In genomic region chr6:7108196-7108963, GRCh38 we compare ENCODE assay signal across 8 cellular contexts. TPM values are rescaled to one million over a fixed set of nuclear protein-coding genes. Genes with fewer than 3 reads are reported as not detected.
DNase-seq lines count a peak whose midpoint lies in the region; ATAC-seq, FAIRE-seq and TF ChIP-seq lines count a peak whose summit lies in the region.

No MANE protein-coding gene starts in this region.

- POLR2A ChIA-PET in GM12878 (lab: Charles Lee): interaction anchor here (0.6 to 3.0 kb wide), 8 partner anchors 21 to 244 kb away, joined by 3 to 16 read pairs (median 3); no protein-coding TSS in a partner anchor

- no peak for TF ChIP-seq EP300 in GM12878 (IDR thresholded peaks at IDR 0.05; ENCODE audit: borderline replicate concordance in 1 of 2, control insufficient read depth in 1 of 2, low read depth in 2 of 2, low read length in 2 of 2)

- peak overlapping the region; percentile 79 for H2AFZ ChIP-seq in GM12878 (ENCODE audit: control insufficient read depth, low read depth, low read length)

- H3K27ac ChIP-seq in GM12878 (ENCODE audit: control insufficient read depth, insufficient read depth) (peak overlapping the region; percentile 94), skeletal muscle tissue (ENCODE audit: low read depth, low read length) (peak overlapping the region; percentile 85)

- ATAC-seq in HG02938 (IDR thresholded peaks at IDR 0.05; ENCODE audit: unreplicated experiment) (peak; percentile 19), GM12878 (peak; percentile 18)

- BruUV-seq in GM12878 (replicated peaks; lab: Mats Ljungman, UMichigan): no TSS peak

- WGBS in GM12878 (ENCODE audit: insufficient coverage, insufficient replicate concordance, low lambda C conversion rate, missing lambda C conversion rate): under 1% methylated on average over 73 of the region's 94 CpGs

- in situ Hi-C loops in GM12878 (cut with MboI): no loop called here

- H3K4me1 ChIP-seq in GM12878 (ENCODE audit: control insufficient read depth, insufficient read depth, low read length) (peaks cover 9% of the 10 kb centered on the region), iPS-15b (ENCODE audit: control insufficient read depth, insufficient read depth, low read length) (peaks cover 23% of the 10 kb centered on the region), skeletal muscle tissue (ENCODE audit: control insufficient read depth in 3 of 3, insufficient read depth in 3 of 3, low read length in 3 of 3) (peaks cover 22 to 27% (median 23%) of the 10 kb centered on the region in 3 donors)

- H3K4me2 ChIP-seq in GM12878 (ENCODE audit: control insufficient read depth, insufficient read depth): peak overlapping the region; percentile 53

- RAD21 ChIA-PET in GM12878 (lab: Charles Lee; ENCODE audit: unreplicated experiment): interaction anchor here (1.0 to 5.6 kb wide), 8 partner anchors 22 to 134 kb away, joined by 4 to 62 read pairs (median 13); no protein-coding TSS in a partner anchor

- TF ChIP-seq CTCF in GM12878 (IDR thresholded peaks at IDR 0.05 in 2 of 3, conservative IDR thresholded peaks at IDR 0.05 in 1 of 3; ENCODE audit: control insufficient read depth in 2 of 3, extremely low read depth in 1 of 3, insufficient read depth in 1 of 3, low read depth in 3 of 3, low read length in 3 of 3): no peak

- SMC1A ChIA-PET in GM12878 (lab: Charles Lee; ENCODE audit: uncharacterized antibody, unreplicated experiment): interaction anchor here (0.6 to 10.2 kb wide), 8 partner anchors 21 to 319 kb away, joined by 3 to 94 read pairs (median 5); no protein-coding TSS in a partner anchor

- H3K9ac ChIP-seq in GM12878 (ENCODE audit: control insufficient read depth, insufficient read depth, low read length) (peak overlapping the region; percentile 93), iPS-15b (ENCODE audit: low read depth, low read length) (peak overlapping the region; percentile 87), skeletal muscle tissue (ENCODE audit: low read depth in 1 of 3, low read length in 3 of 3) (peak overlapping the region; percentile 87 to 93 (median 87))

- H3K9me3 ChIP-seq in GM12878 (replicated peaks; ENCODE audit: control insufficient read depth, insufficient read depth, low read length) (no peaks in the 10 kb centered on the region), iPS-15b (ENCODE audit: control insufficient read depth, insufficient read depth, low read length) (no peaks in the 10 kb centered on the region), skeletal muscle tissue (ENCODE audit: control insufficient read depth in 3 of 3, low read length in 3 of 3) (no peaks in the 10 kb centered on the region)

- peak; percentile 70 for DNase-seq in ELR (ENCODE audit: low read depth)
- peak; percentile 12 for DNase-seq in T follicular helper cell (ENCODE audit: low read depth)
- no peak for DNase-seq in GM12878 (ENCODE audit: low read depth, low spot score)
- no peak for DNase-seq in KG1 (lab: John Stamatoyannopoulos, UW)
- DNase-seq in COR-L47 (lab: John Stamatoyannopoulos, UW): no peak

- peaks cover 64% of the 10 kb centered on the region for H3K79me2 ChIP-seq in GM12878 (ENCODE audit: control insufficient read depth, insufficient read depth, low read length)

- peak overlapping the region; percentile 97 for H3K4me3 ChIP-seq in GM12878
- H3K4me3 ChIP-seq in iPS-15b (ENCODE audit: low read depth, low read length): peak overlapping the region; percentile 87
- peak overlapping the region; percentile 94 to 99 (median 98) for H3K4me3 ChIP-seq in skeletal muscle tissue (ENCODE audit: low read length in 3 of 3)

- FAIRE-seq in GM12878 (lab: Jason Lieb, UNC): no peak

- CTCF ChIA-PET in GM12878 (lab: Yijun Ruan, JAX): interaction anchor here (0.6 to 3.7 kb wide), 2 partner anchors 29 to 425 kb away, joined by 3 to 18 read pairs; no protein-coding TSS in a partner anchor

- H3K27me3 ChIP-seq in GM12878 (replicated peaks in 1 of 2; ENCODE audit: control insufficient read depth in 2 of 2, insufficient read depth in 2 of 2, low read length in 1 of 2) (no peaks in the 10 kb centered on the region), iPS-15b (ENCODE audit: control insufficient read depth, insufficient read depth, low read length) (peaks cover 27% of the 10 kb centered on the region), skeletal muscle tissue (ENCODE audit: control insufficient read depth in 3 of 3, insufficient read depth in 3 of 3, low read length in 3 of 3) (no peaks in the 10 kb centered on the region)

- H4K20me1 ChIP-seq in GM12878 (ENCODE audit: control insufficient read depth, insufficient read depth): peaks cover 5% of the 10 kb centered on the region

- intact Hi-C loops in GM12878 (cut with micrococcal nuclease; ENCODE audit: unreplicated experiment): loop anchor here (5.0 kb wide), 1 partner anchor 129 kb away; no protein-coding TSS in a partner anchor

- TF ChIP-seq RAD21 in GM12878 (IDR thresholded peaks at IDR 0.05; ENCODE audit: insufficient read depth, low read depth, low read length): no peak

- TF ChIP-seq POLR2A in GM12878 (IDR thresholded peaks at IDR 0.05; ENCODE audit: low read depth, low read length): peak; percentile 21; the same call in 1 of the 2 replicates

- H3K36me3 ChIP-seq in GM12878 (ENCODE audit: control insufficient read depth in 2 of 2, insufficient read depth in 2 of 2, low read length in 1 of 2): no peaks in the 10 kb centered on the region
- no peaks in the 10 kb centered on the region for H3K36me3 ChIP-seq in iPS-15b (ENCODE audit: control insufficient read depth, insufficient read depth, low read length)
- H3K36me3 ChIP-seq in skeletal muscle tissue (ENCODE audit: control insufficient read depth in 3 of 3, insufficient read depth in 3 of 3, low read length in 3 of 3): no peaks in the 10 kb centered on the region

TF ChIP-seq in GM12878, 131 proteins besides CTCF, POLR2A, EP300 and RAD21 (continues in another document):
- TF ChIP-seq IKZF1 (conservative IDR thresholded peaks at IDR 0.05) (peak; percentile 43; the same call in 1 of the 2 replicates), EGR1 (IDR thresholded peaks at IDR 0.05; ENCODE audit: borderline replicate concordance in 1 of 2, low read depth in 2 of 2, low read length in 2 of 2) (0 out of 3 replicates have a peak, but pooled peaks of 1 of the 2 experiments have one; percentile 16), LARP7 (IDR thresholded peaks at IDR 0.05) (0 out of 2 replicates have a peak, but pooled peaks have one; percentile 33), NFXL1 (IDR thresholded peaks at IDR 0.05; ENCODE audit: borderline replicate concordance) (peak; percentile 75; the same call in 1 of the 2 replicates), BCL3 (IDR thresholded peaks at IDR 0.05; ENCODE audit: borderline replicate concordance, insufficient read depth, low read depth, low read length, poor library complexity, severe bottlenecking) (no peak), RBBP5 (conservative IDR thresholded peaks at IDR 0.05) (no peak), BCL11A (IDR thresholded peaks at IDR 0.05; ENCODE audit: low read depth, low read length) (0 out of 2 replicates have a peak, but pooled peaks have one; percentile 5), GATAD2B (conservative IDR thresholded peaks at IDR 0.05; ENCODE audit: low read depth) (0 out of 2 replicates have a peak, but pooled peaks have one; percentile 49), STAT1 (conservative IDR thresholded peaks at IDR 0.05) (no peak), TCF7 (IDR thresholded peaks at IDR 0.05; ENCODE audit: borderline replicate concordance) (no peak), BACH1 (IDR thresholded peaks at IDR 0.05; ENCODE audit: borderline replicate concordance) (0 out of 2 replicates have a peak, but pooled peaks have one; percentile 35), EED (IDR thresholded peaks at IDR 0.05; ENCODE audit: low read depth) (no peak), POLR2AphosphoS5 (IDR thresholded peaks at IDR 0.05; ENCODE audit: low read length) (0 out of 2 replicates have a peak, but pooled peaks have one; percentile 19)

RNA-seq across cellular contexts. Expression of gene RREB1, which starts 0.6 kb away (rescaled TPM):
- total RNA-seq in GM12878 (2013; cell fraction: nucleolus; rRNA removed): 160 and 173 TPM in 2 replicates
- total RNA-seq in GM12878 (2014; rRNA removed): 12.3 and 14.9 TPM in 2 replicates
- total RNA-seq in GM12878 (2014; rRNA removed; fragmentation: Illumina TruSeq; extraction: Trizol): 12.4 and 12.5 TPM in 2 replicates
- 27.3 and 30.3 TPM in 2 replicates for total RNA-seq in GM12878 (2021)
- 5.8 TPM for polyA plus RNA-seq in GM12878 (2011; ENCODE audit: low read depth)
- 2.9 and 3.1 TPM in 2 replicates for polyA plus RNA-seq in GM12878 (2011; rRNA removed)
- 2.9 and 4.9 TPM in 2 replicates for polyA plus RNA-seq in GM12878 (2011; cell fraction: cytosol; rRNA removed)
- 13.5 and 17.6 TPM in 2 replicates for polyA plus RNA-seq in GM12878 (2011; cell fraction: nucleus; rRNA removed)
- polyA plus RNA-seq in GM12878 (2012): 11.1 and 11.2 TPM in 2 replicates
- polyA plus RNA-seq in GM12878 (2014; fragmentation: Illumina TruSeq; extraction: Trizol): 4.4 and 7.2 TPM in 2 replicates
- polyA plus RNA-seq in GM12878 (2014; fragmentation: Nextera tagmentation; extraction: Ambion mirVana): 1 to 10 TPM; 1.9 to 2.1 TPM
- polyA plus RNA-seq in GM12878 (2014; rRNA removed): 9.3 and 11.3 TPM in 2 replicates
- 1 to 10 TPM; 7.9 to 9.9 TPM for polyA plus RNA-seq in GM12878 (2016; fragmentation: Nextera tagmentation; extraction: Ambion mirVana)
- 39.6 and 43.2 TPM in 2 replicates for polyA minus RNA-seq in GM12878 (2011; rRNA and poly(A)+ RNA removed)
- 10.9 and 14.4 TPM in 2 replicates for polyA minus RNA-seq in GM12878 (2011; cell fraction: cytosol; rRNA and poly(A)+ RNA removed)
- 39.0 and 65.1 TPM in 2 replicates for polyA minus RNA-seq in GM12878 (2011; cell fraction: nucleus; rRNA and poly(A)+ RNA removed)
- total RNA-seq in skeletal muscle tissue: 22.4 TPM

Comparison
In these comparisons a context has a peak if more than half of its experiments do, and no peak if none do; other contexts are left out.
1. DNase-seq: peak in ELR (single experiment) and T follicular helper cell (single experiment); none in GM12878 (single experiment), KG1 (single experiment) and COR-L47 (single experiment).
2. Peak in every context shown above with its lines, with median percentiles within 50 percentile points of each other: H3K4me3 ChIP-seq and H3K9ac ChIP-seq.